In the genomic region with DNA sequence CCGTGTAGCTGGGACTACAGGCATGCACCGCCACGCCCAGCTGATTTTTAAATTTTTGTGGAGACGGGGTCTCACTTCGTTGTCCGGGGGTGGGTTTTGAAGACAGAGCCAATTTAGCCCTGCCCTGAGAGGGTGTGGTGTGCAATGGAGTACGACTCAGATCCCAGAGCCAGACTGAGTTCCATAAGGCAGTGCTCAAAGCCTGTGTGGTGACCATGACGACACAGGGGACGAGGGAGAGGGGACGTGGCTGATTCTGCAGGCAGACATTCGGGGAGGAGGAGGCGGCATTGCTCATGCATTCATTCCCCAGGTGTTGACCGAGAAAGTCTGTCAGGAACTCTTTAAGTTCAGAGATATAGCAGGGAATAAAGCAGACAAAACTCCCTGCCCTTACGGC, we compare ENCODE assay signal across 1 cellular context.
TF ChIP-seq lines count a peak whose summit lies in the region.

No MANE protein-coding gene starts in this region.

TF ChIP-seq in WTC11, 78 proteins besides CTCF, POLR2A, EP300 and RAD21:
- TF ChIP-seq GRHL2 (CRISPR knock-in tag; IDR thresholded peaks at IDR 0.05; ENCODE audit: insufficient replicate concordance, severe bottlenecking) (no peak), FOXP1 (CRISPR knock-in tag; IDR thresholded peaks at IDR 0.05; ENCODE audit: borderline replicate concordance) (no peak)
